In genomic region chr4:74423101-74423500, GRCh38 we compare ENCODE assay signal across 14 cellular contexts. TPM values are rescaled to one million over a fixed set of nuclear protein-coding genes. Genes with fewer than 3 reads are reported as not detected.
A peak's percentile ranks its signal among the peaks of the same experiment; 100 is the strongest.
DNase-seq lines count a peak whose midpoint lies in the region; ATAC-seq, FAIRE-seq and TF ChIP-seq lines count a peak whose summit lies in the region.
"Had no signal": no experiment of that assay in that cellular context is flagged by ENCODE, and none has a peak within 500 bp of the region (broad histone marks: within the 10 kb centered on the region; RNA-seq: fewer than 3 reads in every experiment).

No MANE protein-coding gene starts in this region.

- no peak overlapping the region for H3K4me3 ChIP-seq in keratinocyte (ENCODE audit: control insufficient read depth in 2 of 3, extremely low read depth in 1 of 3, insufficient read depth in 2 of 3, low read depth in 1 of 3, low read length in 3 of 3)

- dilution Hi-C loops in keratinocyte (cut with MboI; ENCODE audit: extremely low pct_ligation_motif_present, low sequenced_read_pairs), result no loop called here

- peaks cover 50% of the 10 kb centered on the region for H3K4me1 ChIP-seq in keratinocyte (ENCODE audit: control insufficient read depth, extremely low read depth, insufficient read depth, low read length)

- H3K4me2 ChIP-seq in keratinocyte (ENCODE audit: control insufficient read depth, extremely low read depth, insufficient read depth, low read depth, low read length), result no peak overlapping the region

- FAIRE-seq in endometrium (lab: Jason Lieb, UNC) (peak; percentile 96), keratinocyte (lab: Jason Lieb, UNC) (peak; percentile 92)
- FAIRE-seq: H54 had no signal

- no peak overlapping the region for H3K9ac ChIP-seq in keratinocyte (ENCODE audit: control insufficient read depth, extremely low read depth, insufficient read depth, low read length)

- H3K9me3 ChIP-seq in keratinocyte (ENCODE audit: control insufficient read depth, low read depth, low read length), result no peaks in the 10 kb centered on the region

- H3K27ac Mint-ChIP-seq in stimulated activated memory B cell treated with anti-CD40 and anti-IgM and Interleukin-4, amounts not matched to agents 10 μg/mL and 1 μg/mL and 100 μg/mL, for 72 hours, result no peak overlapping the region
- H3K27ac Mint-ChIP-seq: dendritic cell treated with granulocyte-macrophage colony-stimulating factor and Interleukin-4, amounts not matched to agents 40 ng/mL and 50 ng/mL, for 4 days had no signal

- H4K20me1 ChIP-seq in keratinocyte (ENCODE audit: control insufficient read depth, extremely low read depth, insufficient read depth, low read length), result no peaks in the 10 kb centered on the region

- H3K9me1 ChIP-seq in keratinocyte (ENCODE audit: control insufficient read depth, extremely low read depth, insufficient read depth, low read length), result no peaks in the 10 kb centered on the region

- no peak for ATAC-seq in stimulated activated memory B cell treated with anti-CD40 and anti-IgM and Interleukin-4, amounts not matched to agents 10 μg/mL and 1 μg/mL and 100 μg/mL, for 72 hours

- CTCF ChIA-PET in HEK293T (lab: Yijun Ruan, JAX), result no interaction called here

- DNase-seq in M059J (ENCODE audit: low read depth) (peak; percentile 72), keratinocyte (ENCODE audit: low read depth, low spot score) (no peak), NOMO-1 (lab: John Stamatoyannopoulos, UW; ENCODE audit: unreplicated experiment in 2 of 2) (no peak), HEK293T (ENCODE audit: extremely low spot score) (no peak)
- DNase-seq in activated CD8-positive, alpha-beta memory T cell treated with anti-CD3 and anti-CD28 coated beads, Interleukin-2, amount 50 U/mL, for 48 hours, result no peak
- DNase-seq: activated CD4-positive, alpha-beta T cell treated with anti-CD3 and anti-CD28 coated beads for 48 hours; activated effector memory CD4-positive, alpha-beta T cell treated with Interleukin-2 at 50 U/mL for 16 hours; DMS 273 treated with DMSO at 0.1 percent for 48 hours; NCI-H2029 had no signal

- H3K79me2 ChIP-seq in keratinocyte (ENCODE audit: control insufficient read depth, insufficient read depth, low read length), result no peaks in the 10 kb centered on the region

- H2AFZ ChIP-seq in keratinocyte (ENCODE audit: control insufficient read depth, low read length), result no peak overlapping the region

- H3K4me3 Mint-ChIP-seq in stimulated activated memory B cell treated with anti-CD40 and anti-IgM and Interleukin-4, amounts not matched to agents 10 μg/mL and 1 μg/mL and 100 μg/mL, for 72 hours, result no peak overlapping the region
- H3K4me3 Mint-ChIP-seq: dendritic cell treated with granulocyte-macrophage colony-stimulating factor and Interleukin-4, amounts not matched to agents 40 ng/mL and 50 ng/mL, for 4 days had no signal

- TF ChIP-seq CTCF in 22Rv1 (IDR thresholded peaks at IDR 0.05) (no peak), keratinocyte (optimal IDR thresholded peaks at IDR 0.05 in 1 of 3, IDR thresholded peaks at IDR 0.05 in 1 of 3, conservative IDR thresholded peaks at IDR 0.05 in 1 of 3; ENCODE audit: extremely low read depth in 1 of 3, insufficient read depth in 2 of 3, low read length in 3 of 3) (no peak)

- POLR2A ChIA-PET in HEK293T (lab: Yijun Ruan, JAX), result no interaction called here

- no peaks in the 10 kb centered on the region for H3K4me1 Mint-ChIP-seq in stimulated activated memory B cell treated with anti-CD40 and anti-IgM and Interleukin-4, amounts not matched to agents 10 μg/mL and 1 μg/mL and 100 μg/mL, for 72 hours

- H3K27me3 ChIP-seq in keratinocyte (ENCODE audit: control insufficient read depth, extremely low read depth, insufficient read depth, low read length), result no peaks in the 10 kb centered on the region

- H3K36me3 ChIP-seq in keratinocyte (ENCODE audit: control insufficient read depth in 2 of 2, extremely low read depth in 1 of 2, insufficient read depth in 2 of 2, low read length in 2 of 2), result no peaks in the 10 kb centered on the region

- no peaks in the 10 kb centered on the region for H3K9me3 Mint-ChIP-seq in stimulated activated memory B cell treated with anti-CD40 and anti-IgM and Interleukin-4, amounts not matched to agents 10 μg/mL and 1 μg/mL and 100 μg/mL, for 72 hours
- H3K9me3 Mint-ChIP-seq: dendritic cell treated with granulocyte-macrophage colony-stimulating factor and Interleukin-4, amounts not matched to agents 40 ng/mL and 50 ng/mL, for 4 days had no signal

- peak overlapping the region; percentile 14 for H3K27ac ChIP-seq in 22Rv1
- peak overlapping the region; percentile 9 for H3K27ac ChIP-seq in keratinocyte (ENCODE audit: control insufficient read depth, insufficient read depth, low read length)

- H3K27me3 Mint-ChIP-seq in stimulated activated memory B cell treated with anti-CD40 and anti-IgM and Interleukin-4, amounts not matched to agents 10 μg/mL and 1 μg/mL and 100 μg/mL, for 72 hours, result peaks cover 12% of the 10 kb centered on the region
- H3K27me3 Mint-ChIP-seq: dendritic cell treated with granulocyte-macrophage colony-stimulating factor and Interleukin-4, amounts not matched to agents 40 ng/mL and 50 ng/mL, for 4 days had no signal

- no peaks in the 10 kb centered on the region for H3K36me3 Mint-ChIP-seq in stimulated activated memory B cell treated with anti-CD40 and anti-IgM and Interleukin-4, amounts not matched to agents 10 μg/mL and 1 μg/mL and 100 μg/mL, for 72 hours

TF ChIP-seq in HEK293T, 16 proteins besides CTCF, POLR2A, EP300 and RAD21:
- TF ChIP-seq PKNOX1 (IDR thresholded peaks at IDR 0.05) (no peak), LEF1 (IDR thresholded peaks at IDR 0.05; ENCODE audit: borderline replicate concordance) (no peak), TARDBP (IDR thresholded peaks at IDR 0.05) (no peak), NFRKB (IDR thresholded peaks at IDR 0.05) (no peak), ARNT (IDR thresholded peaks at IDR 0.05) (no peak), L3MBTL2 (conservative IDR thresholded peaks at IDR 0.05) (no peak), ELF4 (IDR thresholded peaks at IDR 0.05) (no peak), FOXM1 (IDR thresholded peaks at IDR 0.05; ENCODE audit: borderline replicate concordance) (no peak), SP1 (IDR thresholded peaks at IDR 0.05) (no peak), HDGF (IDR thresholded peaks at IDR 0.05; ENCODE audit: borderline replicate concordance) (no peak), BHLHE40 (IDR thresholded peaks at IDR 0.05; ENCODE audit: borderline replicate concordance) (no peak), SUZ12 (IDR thresholded peaks at IDR 0.05) (no peak), FOXK2 (IDR thresholded peaks at IDR 0.05) (no peak), FOXA1 (IDR thresholded peaks at IDR 0.05) (no peak), CTBP1 (IDR thresholded peaks at IDR 0.05; ENCODE audit: borderline replicate concordance) (no peak), ZNF384 (IDR thresholded peaks at IDR 0.05) (no peak)

RNA-seq across cellular contexts. Expression of gene AREG, which starts 21.8 kb away (rescaled TPM):
- not detected in 2 replicates for total RNA-seq in M059J (2014; rRNA removed; shearing (Covaris generic))
- polyA plus RNA-seq in keratinocyte, result 789 to 1,566 TPM (median 1,110 TPM) in 3 replicates
- polyA plus RNA-seq in keratinocyte (2011; ENCODE audit: low read depth), result 1,014 TPM
- polyA plus RNA-seq in keratinocyte (2011; cell fraction: cytosol; rRNA removed), result 1,009 and 1,335 TPM in 2 replicates
- polyA plus RNA-seq in keratinocyte (2011; cell fraction: nucleus; rRNA removed), result 1,924 and 2,206 TPM in 2 replicates
- polyA plus RNA-seq in keratinocyte (2012; ENCODE audit: low replicate concordance), result 940 and 1,075 TPM in 2 replicates
- polyA minus RNA-seq in keratinocyte, result 250 to 495 TPM (median 271 TPM) in 3 replicates
- 555 TPM for polyA minus RNA-seq in keratinocyte (2011; cell fraction: cytosol; rRNA and poly(A)+ RNA removed)
- polyA minus RNA-seq in keratinocyte (2011; cell fraction: nucleus; rRNA and poly(A)+ RNA removed), result 568 and 706 TPM in 2 replicates

RNA-seq across cellular contexts. Expression of gene EREG, which starts 58.2 kb away (rescaled TPM):
- 1.6 and 2.0 TPM in 2 replicates for total RNA-seq in M059J (2014; rRNA removed; shearing (Covaris generic))
- 19.9 to 38.7 TPM (median 29.2 TPM) in 3 replicates for polyA plus RNA-seq in keratinocyte
- polyA plus RNA-seq in keratinocyte (2011; ENCODE audit: low read depth), result 12.5 TPM
- 13.9 and 23.6 TPM in 2 replicates for polyA plus RNA-seq in keratinocyte (2011; cell fraction: cytosol; rRNA removed)
- 57.1 and 57.5 TPM in 2 replicates for polyA plus RNA-seq in keratinocyte (2011; cell fraction: nucleus; rRNA removed)
- 19.2 and 21.3 TPM in 2 replicates for polyA plus RNA-seq in keratinocyte (2012; ENCODE audit: low replicate concordance)
- polyA minus RNA-seq in keratinocyte, result 13.3 to 33.3 TPM (median 18.3 TPM) in 3 replicates
- 31.1 TPM for polyA minus RNA-seq in keratinocyte (2011; cell fraction: cytosol; rRNA and poly(A)+ RNA removed)
- polyA minus RNA-seq in keratinocyte (2011; cell fraction: nucleus; rRNA and poly(A)+ RNA removed), result 45.7 and 84.9 TPM in 2 replicates
